8 cellular contexts compared by ENCODE assay signal in the genomic region with DNA sequence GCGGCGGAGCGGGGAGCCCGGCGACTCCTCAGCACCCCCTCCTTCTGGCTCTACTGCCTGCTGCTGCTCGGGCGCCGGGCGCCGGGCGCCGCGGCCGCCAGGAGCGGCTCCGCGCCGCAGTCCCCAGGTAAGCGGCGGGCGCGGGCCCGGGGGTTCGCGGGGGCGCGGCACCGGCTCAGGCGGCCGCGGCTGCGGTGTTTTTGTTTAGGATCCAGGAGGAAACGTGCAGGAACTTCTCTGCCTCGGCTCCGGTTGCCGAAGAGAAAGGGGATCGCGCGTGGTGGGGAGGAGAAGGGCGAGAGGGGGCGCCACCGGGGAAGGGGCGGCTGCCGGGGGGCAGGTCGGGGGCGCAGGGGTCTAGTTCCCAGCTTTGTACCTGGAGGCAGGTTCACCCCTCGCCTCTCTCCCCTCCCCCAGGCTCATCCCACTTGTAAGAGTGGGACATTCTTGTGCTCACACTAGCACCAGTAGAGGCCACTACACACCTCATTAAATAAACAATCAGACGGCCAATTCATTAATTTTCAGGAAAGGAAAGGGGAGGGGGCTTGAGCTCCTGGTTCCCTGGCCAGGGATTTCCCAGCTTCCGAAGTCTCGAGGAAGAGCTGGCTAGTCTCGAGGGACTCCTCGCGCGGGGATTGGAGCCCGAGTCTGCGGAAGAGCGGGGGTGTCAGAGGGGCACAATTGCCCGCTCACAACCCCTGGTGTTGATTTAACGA. TPM values are rescaled to one million over a fixed set of nuclear protein-coding genes. Genes with fewer than 3 reads are reported as not detected.
A peak's percentile ranks its signal among the peaks of the same experiment; 100 is the strongest.
DNase-seq lines count a peak whose midpoint lies in the region; ATAC-seq and TF ChIP-seq lines count a peak whose summit lies in the region.

No MANE protein-coding gene starts in this region.

- DNase-seq in HPDE6-E6E7 (ENCODE audit: extremely low spot score): peak; percentile 19
- peak in 1 of 2 experiments; percentile 9 for DNase-seq in PC-9
- DNase-seq in activated naive CD4-positive, alpha-beta T cell treated with anti-CD3 and anti-CD28 coated beads for 36 hours: peak; percentile 38
- DNase-seq in glomerular visceral epithelial cell (ENCODE audit: extremely low spot score): peak; percentile 49
- peak; percentile 55 for DNase-seq in ureter (ENCODE audit: low spot score)

- no peak for TF ChIP-seq POLR2A in GM18505 (IDR thresholded peaks at IDR 0.05; ENCODE audit: borderline replicate concordance, extremely low read depth, insufficient read depth, insufficient read length)

- H3K27ac ChIP-seq in 22Rv1 (peak overlapping the region; percentile 77), PC-9 (no peak overlapping the region)

- no peaks in the 10 kb centered on the region for H3K36me3 ChIP-seq in PC-9 (ENCODE audit: low read depth)
- H3K36me3 ChIP-seq in neuron (ENCODE audit: insufficient read depth, low read length): peaks cover 4% of the 10 kb centered on the region

- peaks cover 8% of the 10 kb centered on the region for H3K27me3 Mint-ChIP-seq in activated naive CD4-positive, alpha-beta T cell treated with anti-CD3 and anti-CD28 coated beads for 36 hours (ENCODE audit: low read depth)

- CTCF ChIA-PET in PC-9 (lab: Charles Lee): no interaction called here
- CTCF ChIA-PET in activated naive CD4-positive, alpha-beta T cell treated with anti-CD3 and anti-CD28 coated beads for 36 hours (lab: Charles Lee): interaction anchor here (0.6 to 1.0 kb wide), 5 partner anchors 13 to 221 kb away, joined by 3 to 4 read pairs (median 3); no protein-coding TSS in a partner anchor

- H3K79me2 ChIP-seq in PC-9 (ENCODE audit: low read depth): no peaks in the 10 kb centered on the region

- no TSS peak for BruUV-seq in PC-9 (replicated peaks; lab: Mats Ljungman, UMichigan)

- no peaks in the 10 kb centered on the region for H3F3A ChIP-seq in PC-9 (ENCODE audit: insufficient read depth, low read depth)

- POLR2A ChIA-PET in PC-9 (lab: Charles Lee; ENCODE audit: unreplicated experiment): interaction anchor here (0.6 kb wide), 2 partner anchors 521 to 731 kb away, joined by 3 to 6 read pairs; no protein-coding TSS in a partner anchor

- peak; percentile 7 for ATAC-seq in GM18505 (IDR thresholded peaks at IDR 0.05; ENCODE audit: unreplicated experiment)

- no peak overlapping the region for H3K27ac Mint-ChIP-seq in activated naive CD4-positive, alpha-beta T cell treated with anti-CD3 and anti-CD28 coated beads for 36 hours

- TF ChIP-seq CTCF in 22Rv1 (IDR thresholded peaks at IDR 0.05) (peak; percentile 59), PC-9 (conservative IDR thresholded peaks at IDR 0.05) (peak; percentile 41; the same call in 1 of the 2 replicates)

- H3K9me3 Mint-ChIP-seq in activated naive CD4-positive, alpha-beta T cell treated with anti-CD3 and anti-CD28 coated beads for 36 hours: no peaks in the 10 kb centered on the region

- peaks cover 6% of the 10 kb centered on the region for H3K4me1 Mint-ChIP-seq in activated naive CD4-positive, alpha-beta T cell treated with anti-CD3 and anti-CD28 coated beads for 36 hours (ENCODE audit: low read depth)

- H3K4me3 Mint-ChIP-seq in activated naive CD4-positive, alpha-beta T cell treated with anti-CD3 and anti-CD28 coated beads for 36 hours: peak overlapping the region; percentile 77

- H2AFZ ChIP-seq in PC-9 (peak overlapping the region; percentile 60; the same call in 1 of the 2 replicates), neuron (ENCODE audit: low read depth, low read length) (peak overlapping the region; percentile 4)

- H3K36me3 Mint-ChIP-seq in activated naive CD4-positive, alpha-beta T cell treated with anti-CD3 and anti-CD28 coated beads for 36 hours (ENCODE audit: low read depth): no peaks in the 10 kb centered on the region

- no peaks in the 10 kb centered on the region for H3K9me3 ChIP-seq in PC-9 (ENCODE audit: insufficient read depth, low read depth)
- no peaks in the 10 kb centered on the region for H3K9me3 ChIP-seq in neuron (ENCODE audit: low read length)

- intact Hi-C loops in PC-9 (cut with micrococcal nuclease; ENCODE audit: unreplicated experiment): no loop called here
- intact Hi-C loops in activated naive CD4-positive, alpha-beta T cell treated with anti-CD3 and anti-CD28 coated beads for 36 hours (cut with micrococcal nuclease): loop anchor here (1.0 to 10.0 kb wide), 5 partner anchors 189 to 826 kb away; partner anchors contain the start of genes ARIH1, BBS4, HIGD2B and NPTN

- H3K27me3 ChIP-seq in PC-9 (ENCODE audit: insufficient read depth, low read depth) (peaks cover 29% of the 10 kb centered on the region), neuron (ENCODE audit: insufficient read depth, low read length) (no peaks in the 10 kb centered on the region)

- 0 out of 2 replicates have a peak, but pooled peaks cover 4% of the 10 kb centered on the region for H3K4me1 ChIP-seq in PC-9 (replicated peaks; ENCODE audit: insufficient read depth)
- H3K4me1 ChIP-seq in neuron (ENCODE audit: insufficient read depth, low read length): peaks cover 26% of the 10 kb centered on the region

- no peaks in the 10 kb centered on the region for H3K9me2 ChIP-seq in PC-9 (ENCODE audit: insufficient read depth)

- H3K4me2 ChIP-seq in PC-9: peak overlapping the region; percentile 74

- H4K20me1 ChIP-seq in PC-9 (ENCODE audit: insufficient read depth): no peaks in the 10 kb centered on the region

- H3K4me3 ChIP-seq in PC-9 (peak overlapping the region; percentile 71), neuron (ENCODE audit: low read length) (peak overlapping the region; percentile 72)

RNA-seq across cellular contexts. Expression of gene NEO1, which starts 0.6 kb away (rescaled TPM):
- total RNA-seq in PC-9 (2021) (4.1 and 5.2 TPM in 2 replicates), ureter (36.0 TPM)
- total RNA-seq in activated naive CD4-positive, alpha-beta T cell treated with anti-CD3 and anti-CD28 coated beads for 36 hours: 1 to 10 TPM; 4.3 to 4.4 TPM
